In the genomic region with DNA sequence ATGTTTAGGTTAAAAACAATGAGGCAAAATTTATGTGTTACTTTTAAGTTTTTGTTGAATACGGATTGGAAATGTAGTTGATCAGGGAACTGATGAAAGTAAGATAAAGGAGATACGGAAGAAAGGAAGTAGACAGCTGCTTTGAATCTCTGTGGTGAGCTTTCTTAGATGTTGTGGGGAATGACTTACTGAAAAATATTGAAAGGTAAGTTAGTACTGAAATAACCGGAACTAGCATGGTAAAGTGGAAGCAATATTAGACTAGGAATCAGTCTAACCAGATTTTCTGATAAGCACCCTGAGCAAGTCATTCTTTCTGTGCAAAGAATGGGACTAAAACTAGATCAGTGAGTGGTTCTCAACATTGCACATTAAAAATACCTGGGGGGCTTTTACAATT, we compare ENCODE assay signal across 1 cellular context.
TF ChIP-seq lines count a peak whose summit lies in the region.

No MANE protein-coding gene starts in this region.

TF ChIP-seq in K562, 482 proteins besides CTCF, POLR2A, EP300 and RAD21:
- no peak for TF ChIP-seq NR2F6 (CRISPR knock-in tag; IDR thresholded peaks at IDR 0.05)
- TF ChIP-seq, protein P1, sequence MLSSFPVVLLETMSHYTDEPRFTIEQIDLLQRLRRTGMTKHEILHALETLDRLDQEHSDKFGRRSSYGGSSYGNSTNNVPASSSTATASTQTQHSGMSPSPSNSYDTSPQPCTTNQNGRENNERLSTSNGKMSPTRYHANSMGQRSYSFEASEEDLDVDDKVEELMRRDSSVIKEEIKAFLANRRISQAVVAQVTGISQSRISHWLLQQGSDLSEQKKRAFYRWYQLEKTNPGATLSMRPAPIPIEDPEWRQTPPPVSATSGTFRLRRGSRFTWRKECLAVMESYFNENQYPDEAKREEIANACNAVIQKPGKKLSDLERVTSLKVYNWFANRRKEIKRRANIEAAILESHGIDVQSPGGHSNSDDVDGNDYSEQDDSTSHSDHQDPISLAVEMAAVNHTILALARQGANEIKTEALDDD (IDR thresholded peaks at IDR 0.05), result peak; percentile 47
